ENCODE assay signal across 1 cellular context in the genomic region with DNA sequence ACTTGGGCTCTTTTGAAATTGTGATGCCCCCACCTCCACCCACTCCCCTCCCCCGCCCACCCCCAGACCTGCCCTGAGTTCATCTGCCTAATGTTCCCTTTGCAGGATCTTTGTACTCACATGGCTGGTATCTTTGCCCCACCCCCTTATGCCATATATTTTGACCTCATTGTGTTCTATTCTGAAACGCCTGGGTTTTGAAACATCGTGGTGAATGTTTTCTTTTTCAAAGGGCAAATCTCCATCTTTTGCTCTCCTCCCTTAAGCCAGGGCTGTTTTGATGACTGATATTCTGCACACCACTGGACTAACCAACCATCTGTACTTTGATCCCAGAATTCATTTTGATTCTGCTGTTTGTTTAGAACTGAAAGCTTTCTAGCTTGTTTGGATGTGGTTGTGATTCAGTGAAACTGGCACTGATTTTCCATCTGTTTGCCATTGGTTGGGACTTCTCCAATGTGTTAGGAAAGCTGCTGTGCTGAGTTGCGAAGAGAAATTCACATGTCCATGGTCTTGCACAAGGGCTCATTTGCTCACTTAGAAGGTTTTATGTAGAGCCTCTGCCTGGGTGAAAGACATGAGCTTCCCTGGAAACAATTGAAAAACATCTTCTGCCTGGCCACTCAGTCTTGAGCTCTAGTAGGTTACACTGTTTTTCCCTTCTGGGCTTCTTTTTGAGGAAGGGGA.
TF ChIP-seq lines count a peak whose summit lies in the region.

No MANE protein-coding gene starts in this region.

TF ChIP-seq in liver, 16 proteins besides CTCF, POLR2A, EP300 and RAD21 (continued from another document):
- TF ChIP-seq TAF1 (conservative IDR thresholded peaks at IDR 0.05): peak; percentile 91
TF ChIP-seq in liver: peak in this region for 15.
